In the genomic region with DNA sequence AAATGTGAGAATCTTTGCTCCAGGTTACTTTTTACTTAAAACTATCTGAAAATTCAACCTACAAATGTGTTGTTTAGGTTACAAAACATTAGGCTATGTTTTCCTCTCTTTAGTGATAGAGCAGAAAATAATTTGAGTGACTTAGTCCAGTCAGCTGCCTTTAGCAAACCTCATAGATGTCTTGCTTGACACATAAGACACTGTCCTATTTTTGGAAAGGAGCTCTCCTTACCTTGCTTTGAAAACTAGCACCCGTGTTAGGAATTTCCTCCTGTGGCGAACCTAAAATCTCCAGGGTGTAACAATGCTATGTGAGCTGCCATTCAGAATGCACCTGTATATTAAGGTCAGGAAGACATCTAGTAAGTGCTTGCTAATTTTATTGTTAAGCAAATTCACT, we compare ENCODE assay signal across 15 cellular contexts.
A peak's percentile ranks its signal among the peaks of the same experiment; 100 is the strongest.
DNase-seq lines count a peak whose midpoint lies in the region; TF ChIP-seq lines count a peak whose summit lies in the region.
"Had no signal": no experiment of that assay in that cellular context is flagged by ENCODE, and none has a peak within 500 bp of the region (broad histone marks: within the 10 kb centered on the region; RNA-seq: fewer than 3 reads in every experiment).

No MANE protein-coding gene starts in this region.

- no peak for TF ChIP-seq CTCF in parathyroid adenoma (IDR thresholded peaks at IDR 0.05)

- no peak overlapping the region for H3K4me2 ChIP-seq in parathyroid adenoma (ENCODE audit: low read length)
- H3K4me2 ChIP-seq: A549 had no signal

- peaks cover 46% of the 10 kb centered on the region for H3K4me1 ChIP-seq in iPS-20b (ENCODE audit: insufficient read depth, low read length)
- peaks cover 5% of the 10 kb centered on the region for H3K4me1 ChIP-seq in parathyroid adenoma
- H3K4me1 ChIP-seq: A549, HAP-1 had no signal

- DNase-seq in NCI-H69 (lab: John Stamatoyannopoulos, UW) (peak; percentile 30), putamen (ENCODE audit: low spot score) (no peak), NCI-H1436 (lab: John Stamatoyannopoulos, UW) (no peak), NCI-H2171 (lab: John Stamatoyannopoulos, UW) (no peak), NCI-H128 (lab: John Stamatoyannopoulos, UW; ENCODE audit: unreplicated experiment) (no peak)
- DNase-seq: BE2C; CD4-positive, alpha-beta memory T cell; DMS79; GM23248 had no signal

- H3K4me3 ChIP-seq in iPS-20b (ENCODE audit: low read length) (peak overlapping the region; percentile 41; the same call in 1 of the 2 replicates), parathyroid adenoma (ENCODE audit: low read depth, low read length) (no peak overlapping the region)
- H3K4me3 ChIP-seq: A549, GM12878, GM23248, HAP-1 had no signal

- no peak overlapping the region for H3K27ac ChIP-seq in iPS-20b (ENCODE audit: low read length)
- H3K27ac ChIP-seq in parathyroid adenoma = no peak overlapping the region
- H3K27ac ChIP-seq: A549, C4-2B, GM23248 had no signal

- H3K27me3 ChIP-seq in iPS-20b (ENCODE audit: insufficient read depth, low read length) (peaks cover 20% of the 10 kb centered on the region), parathyroid adenoma (ENCODE audit: control insufficient read depth, insufficient read depth, low read length) (no peaks in the 10 kb centered on the region)
- H3K27me3 ChIP-seq: BE2C had no signal

- H3K36me3 ChIP-seq in iPS-20b (ENCODE audit: insufficient read depth, low read depth, low read length) (no peaks in the 10 kb centered on the region), parathyroid adenoma (ENCODE audit: control insufficient read depth, insufficient read depth, low read length) (no peaks in the 10 kb centered on the region)
- H3K36me3 ChIP-seq: BE2C, HAP-1 had no signal

- peak overlapping the region; percentile 18 for H2AFZ ChIP-seq in parathyroid adenoma
- H2AFZ ChIP-seq: GM23248 had no signal

- H3K9ac ChIP-seq in iPS-20b (ENCODE audit: low read depth, low read length) = no peak overlapping the region
- H3K9ac ChIP-seq in parathyroid adenoma = no peak overlapping the region
- H3K9ac ChIP-seq: GM23248 had no signal

- no peaks in the 10 kb centered on the region for H3K9me3 ChIP-seq in iPS-20b (ENCODE audit: insufficient read depth, low read depth, low read length)
- H3K9me3 ChIP-seq in parathyroid adenoma (ENCODE audit: control insufficient read depth, low read length) = no peaks in the 10 kb centered on the region
- H3K9me3 ChIP-seq: A549, BE2C, HAP-1 had no signal

- no peaks in the 10 kb centered on the region for H3K79me2 ChIP-seq in parathyroid adenoma
